ENCODE assay signal across 23 cellular contexts in genomic region chr2:157158111-157158510, GRCh38.
DNase-seq lines count a peak whose midpoint lies in the region; ATAC-seq and TF ChIP-seq lines count a peak whose summit lies in the region.
"Had no signal": no experiment of that assay in that cellular context is flagged by ENCODE, and none has a peak within 500 bp of the region (broad histone marks: within the 10 kb centered on the region; RNA-seq: fewer than 3 reads in every experiment).

No MANE protein-coding gene starts in this region.

- CTCF ChIA-PET in MCF 10A (lab: Yijun Ruan, JAX): no interaction called here
- CTCF ChIA-PET in activated CD8-positive, alpha-beta T cell treated with anti-CD3 and anti-CD28 coated beads for 36 hours (lab: Charles Lee): no interaction called here

- H3K4me1 ChIP-seq in breast epithelium: no peaks in the 10 kb centered on the region
- no peaks in the 10 kb centered on the region for H3K4me1 ChIP-seq in smooth muscle cell (ENCODE audit: low read depth)
- H3K4me1 ChIP-seq: A549, BLaER1, testis had no signal

- H4K20me1 ChIP-seq in smooth muscle cell (ENCODE audit: low read depth): no peaks in the 10 kb centered on the region
- H4K20me1 ChIP-seq: BLaER1 had no signal

- TF ChIP-seq POLR2A in breast epithelium (IDR thresholded peaks at IDR 0.05): no peak

- H3F3A ChIP-seq in smooth muscle cell (ENCODE audit: low read depth): no peaks in the 10 kb centered on the region

- no peak overlapping the region for H3K9ac ChIP-seq in smooth muscle cell (ENCODE audit: low read depth)
- H3K9ac ChIP-seq: BLaER1 had no signal

- H3K27me3 ChIP-seq in breast epithelium (no peaks in the 10 kb centered on the region), smooth muscle cell (ENCODE audit: low read depth) (no peaks in the 10 kb centered on the region)
- H3K27me3 ChIP-seq: BLaER1, testis had no signal

- no peak overlapping the region for H3K27ac ChIP-seq in breast epithelium
- peak overlapping the region; percentile 1 for H3K27ac ChIP-seq in smooth muscle cell (ENCODE audit: low read depth)
- H3K27ac ChIP-seq: A549, BLaER1, SK-N-MC, testis had no signal

- peaks cover 18% of the 10 kb centered on the region for H3K4me1 Mint-ChIP-seq in MCF 10A (ENCODE audit: insufficient read depth, unreplicated experiment)
- no peaks in the 10 kb centered on the region for H3K4me1 Mint-ChIP-seq in activated CD8-positive, alpha-beta T cell treated with anti-CD3 and anti-CD28 coated beads for 36 hours (ENCODE audit: low read depth)
- H3K4me1 Mint-ChIP-seq: brain; naive thymus-derived CD4-positive, alpha-beta T cell; stimulated activated memory B cell treated with anti-CD40 and anti-IgM and Interleukin-4, amounts not matched to agents 10 μg/mL and 1 μg/mL and 100 μg/mL, for 72 hours had no signal

- H3K36me3 ChIP-seq in breast epithelium (no peaks in the 10 kb centered on the region), smooth muscle cell (ENCODE audit: low read depth) (no peaks in the 10 kb centered on the region)
- H3K36me3 ChIP-seq: BLaER1 had no signal

- POLR2A ChIA-PET in MCF 10A (lab: Yijun Ruan, JAX): no interaction called here
- POLR2A ChIA-PET in activated CD8-positive, alpha-beta T cell treated with anti-CD3 and anti-CD28 coated beads for 36 hours (lab: Charles Lee): no interaction called here

- no peak overlapping the region for H3K4me3 Mint-ChIP-seq in MCF 10A (ENCODE audit: unreplicated experiment)
- no peak overlapping the region for H3K4me3 Mint-ChIP-seq in activated CD8-positive, alpha-beta T cell treated with anti-CD3 and anti-CD28 coated beads for 36 hours
- H3K4me3 Mint-ChIP-seq: brain; naive thymus-derived CD4-positive, alpha-beta T cell; stimulated activated memory B cell treated with anti-CD40 and anti-IgM and Interleukin-4, amounts not matched to agents 10 μg/mL and 1 μg/mL and 100 μg/mL, for 72 hours had no signal

- in situ Hi-C loops in astrocyte of the spinal cord (cut with HindIII; ENCODE audit: low sequenced_read_pairs): no loop called here

- H3K4me3 ChIP-seq in breast epithelium (no peak overlapping the region), astrocyte of the spinal cord (ENCODE audit: low read depth, low read length) (no peak overlapping the region), smooth muscle cell (no peak overlapping the region)
- H3K4me3 ChIP-seq: A549, BLaER1, SK-N-MC, testis had no signal

- TF ChIP-seq CTCF in MCF 10A (IDR thresholded peaks at IDR 0.05; ENCODE audit: unreplicated experiment): no peak
- TF ChIP-seq CTCF in breast epithelium (IDR thresholded peaks at IDR 0.05): no peak
- no peak for TF ChIP-seq CTCF in astrocyte of the spinal cord (IDR thresholded peaks at IDR 0.05; ENCODE audit: low read depth, low read length)
- TF ChIP-seq CTCF in smooth muscle cell (IDR thresholded peaks at IDR 0.05; ENCODE audit: borderline replicate concordance, insufficient read depth, poor library complexity, severe bottlenecking): no peak
- no peak for TF ChIP-seq CTCF in activated CD8-positive, alpha-beta T cell treated with anti-CD3 and anti-CD28 coated beads for 36 hours (IDR thresholded peaks at IDR 0.05)

- H3K4me2 ChIP-seq in smooth muscle cell: peak overlapping the region; percentile 11
- H3K4me2 ChIP-seq: A549, BLaER1 had no signal

- H3K9me3 ChIP-seq in breast epithelium: no peaks in the 10 kb centered on the region
- H3K9me3 ChIP-seq in smooth muscle cell (replicated peaks; ENCODE audit: low read depth): no peaks in the 10 kb centered on the region
- H3K9me3 ChIP-seq: A549, BLaER1, testis had no signal

- peak; percentile 39 for DNase-seq in MCF 10A (ENCODE audit: unreplicated experiment)
- no peak for DNase-seq in breast epithelium (ENCODE audit: low spot score in 2 of 2)
- DNase-seq in astrocyte of the spinal cord (ENCODE audit: low read depth, low spot score): peak; percentile 83
- DNase-seq in fibroblast of the conjunctiva (ENCODE audit: low read depth): peak; percentile 34
- no peak for DNase-seq in smooth muscle cell (lab: John Stamatoyannopoulos, UW; ENCODE audit: unreplicated experiment)
- no peak for DNase-seq in posterior vena cava (ENCODE audit: low spot score)
- DNase-seq in SKM-1 treated with dmso at 0.1 percent for 144 hours (lab: John Stamatoyannopoulos, UW; ENCODE audit: unreplicated experiment): no peak
- DNase-seq in activated CD8-positive, alpha-beta T cell treated with anti-CD3 and anti-CD28 coated beads for 36 hours: no peak
- DNase-seq: activated naive CD4-positive, alpha-beta T cell treated with anti-CD3 and anti-CD28 coated beads, Interleukin-2, amount 50 U/mL, for 16 hours; cortex of kidney; naive thymus-derived CD4-positive, alpha-beta T cell; NCI-H146; NCI-H2171 treated with DMSO at 0.1 percent for 48 hours; NCI-H748 treated with DMSO at 0.1 percent for 48 hours; T1000; testis had no signal

- intact Hi-C loops in MCF 10A (cut with micrococcal nuclease) (no loop called here), breast epithelium (cut with DNase I; ENCODE audit: low total_unique reads) (loop anchor here (10.0 kb wide), 1 partner anchor 617 kb away; no protein-coding TSS in a partner anchor), posterior vena cava (cut with DNase I) (no loop called here)
- intact Hi-C loops in activated CD8-positive, alpha-beta T cell treated with anti-CD3 and anti-CD28 coated beads for 36 hours (cut with micrococcal nuclease): no loop called here

- peaks cover 9% of the 10 kb centered on the region for H3K9me3 Mint-ChIP-seq in MCF 10A (ENCODE audit: unreplicated experiment)
- no peaks in the 10 kb centered on the region for H3K9me3 Mint-ChIP-seq in activated CD8-positive, alpha-beta T cell treated with anti-CD3 and anti-CD28 coated beads for 36 hours
- H3K9me3 Mint-ChIP-seq: stimulated activated memory B cell treated with anti-CD40 and anti-IgM and Interleukin-4, amounts not matched to agents 10 μg/mL and 1 μg/mL and 100 μg/mL, for 72 hours had no signal

- no TSS peak for BruUV-seq in MCF 10A (replicated peaks; lab: Mats Ljungman, UMichigan)

- no peak overlapping the region for H2AFZ ChIP-seq in smooth muscle cell (ENCODE audit: low read depth)

- H3K27me3 Mint-ChIP-seq in MCF 10A (ENCODE audit: insufficient read depth, unreplicated experiment): no peaks in the 10 kb centered on the region
- peaks cover 3% of the 10 kb centered on the region for H3K27me3 Mint-ChIP-seq in activated CD8-positive, alpha-beta T cell treated with anti-CD3 and anti-CD28 coated beads for 36 hours
- H3K27me3 Mint-ChIP-seq: brain; stimulated activated memory B cell treated with anti-CD40 and anti-IgM and Interleukin-4, amounts not matched to agents 10 μg/mL and 1 μg/mL and 100 μg/mL, for 72 hours had no signal

- no peak for ATAC-seq in activated CD8-positive, alpha-beta T cell treated with anti-CD3 and anti-CD28 coated beads for 36 hours
- ATAC-seq: A549; activated CD4-positive, CD25-positive, alpha-beta regulatory T cell treated with anti-CD3 and anti-CD28 coated beads, Interleukin-2, amount 50 U/mL, for 24 hours; naive thymus-derived CD4-positive, alpha-beta T cell; sciatic nerve; stimulated activated memory B cell treated with anti-CD40 and anti-IgM and Interleukin-4, amounts not matched to agents 10 μg/mL and 1 μg/mL and 100 μg/mL, for 72 hours had no signal

- H3K79me2 ChIP-seq in smooth muscle cell (ENCODE audit: low read depth): no peaks in the 10 kb centered on the region

- 75% methylated on average over 1 of the region's 1 CpG for WGBS in smooth muscle cell (ENCODE audit: low lambda C conversion rate)

- H3K36me3 Mint-ChIP-seq in MCF 10A (ENCODE audit: insufficient read depth, unreplicated experiment): no peaks in the 10 kb centered on the region
- no peaks in the 10 kb centered on the region for H3K36me3 Mint-ChIP-seq in activated CD8-positive, alpha-beta T cell treated with anti-CD3 and anti-CD28 coated beads for 36 hours (ENCODE audit: low read depth)
- H3K36me3 Mint-ChIP-seq: brain; naive thymus-derived CD4-positive, alpha-beta T cell; stimulated activated memory B cell treated with anti-CD40 and anti-IgM and Interleukin-4, amounts not matched to agents 10 μg/mL and 1 μg/mL and 100 μg/mL, for 72 hours had no signal

- peak overlapping the region; percentile 21 for H3K27ac Mint-ChIP-seq in MCF 10A (ENCODE audit: low read depth, unreplicated experiment)
- H3K27ac Mint-ChIP-seq in activated CD8-positive, alpha-beta T cell treated with anti-CD3 and anti-CD28 coated beads for 36 hours: no peak overlapping the region
- H3K27ac Mint-ChIP-seq: brain; naive thymus-derived CD4-positive, alpha-beta T cell; stimulated activated memory B cell treated with anti-CD40 and anti-IgM and Interleukin-4, amounts not matched to agents 10 μg/mL and 1 μg/mL and 100 μg/mL, for 72 hours had no signal

Comparison
In these comparisons a context has a peak if more than half of its experiments do, and no peak if none do; other contexts are left out.
1. DNase-seq: peak in MCF 10A (single experiment), astrocyte of the spinal cord (single experiment) and fibroblast of the conjunctiva (single experiment); none in breast epithelium (0 of 2), smooth muscle cell (single experiment), posterior vena cava (single experiment), SKM-1 treated with dmso at 0.1 percent for 144 hours (single experiment) and activated CD8-positive, alpha-beta T cell treated with anti-CD3 and anti-CD28 coated beads for 36 hours (single experiment).